8 cellular contexts compared by ENCODE assay signal in the genomic region with DNA sequence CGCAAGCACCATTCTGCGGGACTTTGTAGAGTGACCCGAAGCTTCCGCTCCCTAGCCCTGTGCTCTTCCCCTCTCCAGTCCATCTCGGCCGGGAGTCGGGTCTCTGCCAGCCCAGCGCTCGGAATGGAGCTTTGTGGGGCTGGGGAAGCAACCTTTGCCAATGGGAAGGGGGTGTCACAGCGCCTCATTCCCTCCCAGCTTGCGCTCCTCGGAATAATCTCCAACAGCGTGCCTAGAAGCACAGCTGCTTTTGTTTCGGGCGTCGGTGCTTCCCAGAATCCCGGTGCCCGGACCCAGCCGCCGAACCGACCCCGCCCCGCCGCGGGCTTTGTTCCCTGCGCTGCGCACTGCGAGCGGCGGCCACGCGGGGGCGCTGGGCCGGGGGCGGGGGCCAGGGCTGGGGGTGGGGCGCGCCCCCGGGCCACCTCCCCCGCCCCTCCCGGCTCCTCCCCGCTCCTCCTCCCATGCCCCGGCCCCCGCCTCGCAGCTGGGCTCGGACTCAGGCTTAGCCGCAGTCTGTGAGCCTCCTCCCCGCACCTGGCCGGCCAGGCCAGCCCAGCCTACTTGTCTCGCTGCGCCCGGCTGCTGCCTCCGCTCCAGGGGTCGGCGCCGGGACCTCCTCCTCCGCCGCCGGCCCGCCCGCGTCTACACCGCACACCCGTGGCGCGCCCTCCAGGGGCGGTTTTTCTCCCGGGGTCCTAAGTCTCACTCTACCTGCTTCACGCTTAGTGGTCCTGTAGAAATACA.
DNase-seq lines count a peak whose midpoint lies in the region; ATAC-seq, FAIRE-seq and TF ChIP-seq lines count a peak whose summit lies in the region.

No MANE protein-coding gene starts in this region.

- peaks cover 0 to 2% (median 0%) of the 10 kb centered on the region in 3 donors for H3K9me3 Mint-ChIP-seq in IgD-negative memory B cell

- ATAC-seq in GM18867 (IDR thresholded peaks at IDR 0.05; ENCODE audit: unreplicated experiment) (peak; percentile 86), T-helper 17 cell (peak; percentile 87)

- H3K27ac Mint-ChIP-seq in IgD-negative memory B cell, result peak overlapping the region in 1 of 3 donors; percentile 71
- H3K27ac Mint-ChIP-seq in T-helper 17 cell, result peak overlapping the region; percentile 45

- H3K4me3 Mint-ChIP-seq in IgD-negative memory B cell (peak overlapping the region in 3 of 4 donors; percentile 59 to 86 (median 77)), T-helper 17 cell (peak overlapping the region; percentile 86)

- no peaks in the 10 kb centered on the region for H3K9me1 ChIP-seq in keratinocyte (ENCODE audit: control insufficient read depth, extremely low read depth, insufficient read depth, low read length)

- dilution Hi-C loops in keratinocyte (cut with MboI; ENCODE audit: extremely low pct_ligation_motif_present, low sequenced_read_pairs), result no loop called here

- peaks cover 13% of the 10 kb centered on the region for H3K4me1 ChIP-seq in keratinocyte (ENCODE audit: control insufficient read depth, extremely low read depth, insufficient read depth, low read length)

- H3K79me2 ChIP-seq in keratinocyte (ENCODE audit: control insufficient read depth, insufficient read depth, low read length), result no peaks in the 10 kb centered on the region

- in situ Hi-C loops in brain microvascular endothelial cell (cut with HindIII; ENCODE audit: low pct_ligation_motif_present, low sequenced_read_pairs), result no loop called here

- H2AFZ ChIP-seq in keratinocyte (ENCODE audit: control insufficient read depth, low read length), result peak overlapping the region; percentile 86

- H3K4me3 ChIP-seq in brain microvascular endothelial cell (ENCODE audit: low read depth, low read length) (peak overlapping the region; percentile 64), keratinocyte (ENCODE audit: control insufficient read depth in 2 of 3, extremely low read depth in 1 of 3, insufficient read depth in 2 of 3, low read depth in 1 of 3, low read length in 3 of 3) (peak overlapping the region; percentile 47 to 63 (median 58))

- peak; percentile 61 for DNase-seq in AG08395 (ENCODE audit: low spot score)
- DNase-seq in T-helper 17 cell, result peak; percentile 29 to 44 (median 38)
- no peak for DNase-seq in brain microvascular endothelial cell
- DNase-seq in keratinocyte (ENCODE audit: low read depth, low spot score), result no peak
- peak; percentile 18 to 48 for DNase-seq in stimulated activated CD4-positive, alpha-beta T cell treated with anti-CD3 and anti-CD28 coated beads, Interleukin-1b, Interleukin-23, amount 100 ng/mL, for 4 hours (ENCODE audit: low read depth in 2 of 2)
- DNase-seq in MV-4-11 (lab: John Stamatoyannopoulos, UW), result no peak

- H3K36me3 Mint-ChIP-seq in IgD-negative memory B cell (no peaks in the 10 kb centered on the region), T-helper 17 cell (ENCODE audit: low read depth) (peaks cover 2% of the 10 kb centered on the region)

- H3K36me3 ChIP-seq in brain microvascular endothelial cell (replicated peaks) (no peaks in the 10 kb centered on the region), keratinocyte (ENCODE audit: control insufficient read depth in 2 of 2, extremely low read depth in 1 of 2, insufficient read depth in 2 of 2, low read length in 2 of 2) (no peaks in the 10 kb centered on the region)

- TF ChIP-seq CTCF in brain microvascular endothelial cell (IDR thresholded peaks at IDR 0.05; ENCODE audit: low read depth, low read length, missing control alignments) (peak; percentile 37), keratinocyte (optimal IDR thresholded peaks at IDR 0.05 in 1 of 3, IDR thresholded peaks at IDR 0.05 in 1 of 3, conservative IDR thresholded peaks at IDR 0.05 in 1 of 3; ENCODE audit: extremely low read depth in 1 of 3, insufficient read depth in 2 of 3, low read length in 3 of 3) (peak in 2 of 3 experiments; percentile 53 to 58)

- no peaks in the 10 kb centered on the region for H4K20me1 ChIP-seq in keratinocyte (ENCODE audit: control insufficient read depth, extremely low read depth, insufficient read depth, low read length)

- H3K4me1 Mint-ChIP-seq in IgD-negative memory B cell (peaks cover 3 to 6% (median 4%) of the 10 kb centered on the region in 3 donors), T-helper 17 cell (peaks cover 13% of the 10 kb centered on the region)

- no peaks in the 10 kb centered on the region for H3K9me3 ChIP-seq in T-helper 17 cell (ENCODE audit: control insufficient read depth, low read length, poor library complexity, severe bottlenecking)
- no peaks in the 10 kb centered on the region for H3K9me3 ChIP-seq in keratinocyte (ENCODE audit: control insufficient read depth, low read depth, low read length)

- H3K27me3 Mint-ChIP-seq in IgD-negative memory B cell (peaks cover 42% of the 10 kb centered on the region), T-helper 17 cell (peaks cover 31% of the 10 kb centered on the region)

- no peaks in the 10 kb centered on the region for H3K27me3 ChIP-seq in brain microvascular endothelial cell (replicated peaks)
- H3K27me3 ChIP-seq in keratinocyte (ENCODE audit: control insufficient read depth, extremely low read depth, insufficient read depth, low read length), result peaks cover 3% of the 10 kb centered on the region

- H3K4me2 ChIP-seq in keratinocyte (ENCODE audit: control insufficient read depth, extremely low read depth, insufficient read depth, low read depth, low read length), result peak overlapping the region; percentile 87

- FAIRE-seq in keratinocyte (lab: Jason Lieb, UNC), result no peak

- no peak overlapping the region for H3K27ac ChIP-seq in brain microvascular endothelial cell
- no peak overlapping the region for H3K27ac ChIP-seq in keratinocyte (ENCODE audit: control insufficient read depth, insufficient read depth, low read length)

- H3K9ac ChIP-seq in keratinocyte (ENCODE audit: control insufficient read depth, extremely low read depth, insufficient read depth, low read length), result peak overlapping the region; percentile 64

Comparison
In these comparisons a context has a peak if more than half of its experiments do, and no peak if none do; other contexts are left out.
1. DNase-seq: peak in AG08395 (single experiment), T-helper 17 cell (3 of 3) and stimulated activated CD4-positive, alpha-beta T cell treated with anti-CD3 and anti-CD28 coated beads, Interleukin-1b, Interleukin-23, amount 100 ng/mL, for 4 hours (2 of 2); none in brain microvascular endothelial cell (single experiment), keratinocyte (single experiment) and MV-4-11 (single experiment).